In the genomic region with DNA sequence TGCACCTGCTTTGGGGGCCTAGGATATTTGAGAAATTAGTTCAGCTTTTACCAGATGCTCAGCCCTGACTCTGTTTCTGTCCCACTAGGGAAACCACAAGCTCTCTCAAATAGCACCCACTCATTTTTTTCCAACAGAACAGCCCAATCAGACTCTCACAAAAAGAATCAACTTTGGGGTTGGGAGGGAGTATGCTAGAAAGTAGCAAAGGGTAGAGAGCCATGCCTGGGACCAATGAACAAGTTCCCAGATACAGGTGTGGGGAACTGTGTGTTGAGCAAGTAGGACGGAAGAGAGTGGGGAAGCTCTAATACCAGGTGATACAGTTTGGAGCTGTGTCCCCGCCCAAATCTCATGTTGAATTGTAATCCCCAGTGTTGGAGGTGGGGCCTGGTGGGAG, we compare ENCODE assay signal across 30 cellular contexts. TPM values are rescaled to one million over a fixed set of nuclear protein-coding genes. Genes with fewer than 3 reads are reported as not detected.
"Had no signal": no experiment of that assay in that cellular context is flagged by ENCODE, and none has a peak within 500 bp of the region (broad histone marks: within the 10 kb centered on the region; RNA-seq: fewer than 3 reads in every experiment).

No MANE protein-coding gene starts in this region.

- ATAC-seq: activated CD4-positive, alpha-beta T cell treated with anti-CD3 and anti-CD28 coated beads for 36 hours; gastrocnemius medialis; natural killer cell; psoas muscle; stimulated activated effector memory CD8-positive, alpha-beta T cell treated with anti-CD3 and anti-CD28 coated beads, Interleukin-12 subunit alpha, Interleukin-12 subunit beta, amount 100 ng/mL, for 72 hours had no signal

- H3K27ac Mint-ChIP-seq: activated CD4-positive, alpha-beta T cell treated with anti-CD3 and anti-CD28 coated beads for 36 hours; activated naive CD8-positive, alpha-beta T cell; activated T-helper 2 cell treated with anti-CD3 and anti-CD28 coated beads, Interferon-gamma antibody, Interleukin-2, Interleukin-4, amounts not matched to agents 10 μg/mL and 5 μg/mL and 100 μg/mL, durations not matched to agents 14 hours and 24 hours and 36 hours; natural killer cell; neural progenitor cell; stimulated activated effector memory CD8-positive, alpha-beta T cell treated with anti-CD3 and anti-CD28 coated beads, Interleukin-12 subunit alpha, Interleukin-12 subunit beta, amount 100 ng/mL, for 72 hours; T-helper 2 cell treated with Interferon-gamma antibody and Interleukin-4, amounts not matched to agents 5 μg/mL and 100 μg/mL, for 36 hours had no signal

- H3K79me2 ChIP-seq: parathyroid adenoma had no signal

- H3K4me3 Mint-ChIP-seq: activated CD4-positive, alpha-beta T cell treated with anti-CD3 and anti-CD28 coated beads for 36 hours; activated naive CD8-positive, alpha-beta T cell; natural killer cell; neural progenitor cell; stimulated activated effector memory CD8-positive, alpha-beta T cell treated with anti-CD3 and anti-CD28 coated beads, Interleukin-12 subunit alpha, Interleukin-12 subunit beta, amount 100 ng/mL, for 72 hours; T-helper 2 cell treated with Interferon-gamma antibody and Interleukin-4, amounts not matched to agents 5 μg/mL and 100 μg/mL, for 36 hours had no signal

- FAIRE-seq: small intestine had no signal

- H3K4me1 ChIP-seq: ascending aorta, colonic mucosa, gastrocnemius medialis, left ventricle myocardium inferior, parathyroid adenoma, psoas muscle, sigmoid colon, thyroid gland, upper lobe of left lung, vagina had no signal

- H3K27ac ChIP-seq: ascending aorta, cardiac muscle cell, colonic mucosa, gastrocnemius medialis, left ventricle myocardium inferior, neural progenitor cell, parathyroid adenoma, psoas muscle, sigmoid colon, stomach, thyroid gland, upper lobe of left lung, vagina had no signal

- H3K9me3 Mint-ChIP-seq: natural killer cell; T-helper 2 cell treated with Interferon-gamma antibody and Interleukin-4, amounts not matched to agents 5 μg/mL and 100 μg/mL, for 36 hours had no signal

- H3K9ac ChIP-seq: neural progenitor cell, parathyroid adenoma had no signal

- H3K27me3 Mint-ChIP-seq: activated CD4-positive, alpha-beta T cell treated with anti-CD3 and anti-CD28 coated beads for 36 hours; activated naive CD8-positive, alpha-beta T cell had no signal

- H3K9me3 ChIP-seq: ascending aorta, colonic mucosa, gastrocnemius medialis, psoas muscle, sigmoid colon, thyroid gland, upper lobe of left lung, vagina had no signal

- H3K27me3 ChIP-seq: ascending aorta, cardiac muscle cell, colonic mucosa, gastrocnemius medialis, neural progenitor cell, sigmoid colon, stomach, thyroid gland, upper lobe of left lung, vagina had no signal

- H3K36me3 ChIP-seq: colonic mucosa, neural progenitor cell had no signal

- H3K4me3 ChIP-seq: ascending aorta, cardiac muscle cell, colonic mucosa, gastrocnemius medialis, left ventricle myocardium inferior, lung, neural progenitor cell, psoas muscle, sigmoid colon, stomach, thyroid gland, upper lobe of left lung, vagina had no signal

- DNase-seq: activated CD4-positive, CD25-positive, alpha-beta regulatory T cell; activated CD8-positive, alpha-beta memory T cell treated with anti-CD3 and anti-CD28 coated beads for 24 hours; activated CD8-positive, alpha-beta memory T cell treated with anti-CD3 and anti-CD28 coated beads, Interleukin-2, amount 50 U/mL, for 4 hours; cerebellar nuclear complex; colonic mucosa; effector CD8-positive, alpha-beta T cell; gastrocnemius medialis; glutamatergic neuron; islet precursor cell; left ventricle myocardium inferior; natural killer cell; occipital lobe; psoas muscle; sigmoid colon; stimulated activated CD4-positive, alpha-beta T cell treated with anti-CD3 and anti-CD28 coated beads, Interleukin-4, amount 100 ng/mL, for 24 hours; stomach; thyroid gland had no signal

- H2AFZ ChIP-seq: neural progenitor cell, parathyroid adenoma had no signal

- H3K4me1 Mint-ChIP-seq: natural killer cell had no signal

RNA-seq across cellular contexts. Expression of a gene that starts 47.3 kb away (rescaled TPM):
- total RNA-seq: ascending aorta had no signal
